In genomic region chr1:155253797-155254196, GRCh38 we compare ENCODE assay signal across 9 cellular contexts. TPM values are rescaled to one million over a fixed set of nuclear protein-coding genes. Genes with fewer than 3 reads are reported as not detected.
DNase-seq lines count a peak whose midpoint lies in the region; ATAC-seq and TF ChIP-seq lines count a peak whose summit lies in the region.
"Had no signal": no experiment of that assay in that cellular context is flagged by ENCODE, and none has a peak within 500 bp of the region (broad histone marks: within the 10 kb centered on the region; RNA-seq: fewer than 3 reads in every experiment).

No MANE protein-coding gene starts in this region.

- DNase-seq in GM03348 (ENCODE audit: low spot score) (peak; percentile 11), RWPE2 (ENCODE audit: low spot score) (no peak), epithelial cell of proximal tubule (ENCODE audit: low read depth) (no peak), psoas muscle (no peak), NCI-H1436 (lab: John Stamatoyannopoulos, UW) (no peak), dermis blood vessel endothelial cell (no peak), T1000 (lab: John Stamatoyannopoulos, UW) (no peak)
- DNase-seq in activated CD4-positive, CD25-positive, alpha-beta regulatory T cell (lab: John Stamatoyannopoulos, UW), result no peak
- DNase-seq: testis had no signal

- intact Hi-C loops in psoas muscle (cut with DNase I), result loop anchor here in 1 of 2 donors (5.0 kb wide), 2 partner anchors 69 to 339 kb away; partner anchors contain the start of gene RUSC1

- peaks cover 5% of the 10 kb centered on the region for H3K4me1 ChIP-seq in RWPE2 (ENCODE audit: insufficient read depth, poor library complexity, severe bottlenecking)
- H3K4me1 ChIP-seq in psoas muscle, result peaks cover 18% of the 10 kb centered on the region

- H3K4me3 ChIP-seq in RWPE2 (ENCODE audit: severe bottlenecking) (peak overlapping the region; percentile 57), epithelial cell of proximal tubule (ENCODE audit: low read depth, low read length) (peak overlapping the region; percentile 89), psoas muscle (peak overlapping the region; percentile 94)

- TF ChIP-seq CTCF in RWPE2 (IDR thresholded peaks at IDR 0.05; ENCODE audit: poor library complexity, severe bottlenecking), result no peak
- no peak for TF ChIP-seq CTCF in epithelial cell of proximal tubule (conservative IDR thresholded peaks at IDR 0.05; ENCODE audit: low read depth, low read length)
- TF ChIP-seq CTCF in psoas muscle (IDR thresholded peaks at IDR 0.05), result no peak

- H3K9me3 ChIP-seq in RWPE2 (ENCODE audit: severe bottlenecking) (no peaks in the 10 kb centered on the region), psoas muscle (no peaks in the 10 kb centered on the region)
- H3K9me3 ChIP-seq: testis had no signal

- H3K36me3 ChIP-seq in RWPE2 (ENCODE audit: low read depth) (peaks cover 29% of the 10 kb centered on the region), psoas muscle (ENCODE audit: insufficient read depth in 1 of 2, low read depth in 1 of 2) (peaks cover 0 to 29% of the 10 kb centered on the region in 2 donors)

- ATAC-seq in RWPE2 (ENCODE audit: low read depth), result peak; percentile 15; the same call in 1 of the 3 replicates
- ATAC-seq in psoas muscle, result no peak

- 53 to 61% (median 55%) methylated on average over 5 of the region's 5 CpGs for WGBS in psoas muscle, 3 donors

- H3K27me3 ChIP-seq in RWPE2 (ENCODE audit: insufficient read depth, poor library complexity, severe bottlenecking) (no peaks in the 10 kb centered on the region), psoas muscle (ENCODE audit: insufficient read depth in 3 of 3, low read length in 2 of 3) (no peaks in the 10 kb centered on the region)
- H3K27me3 ChIP-seq: testis had no signal

- H3K27ac ChIP-seq in RWPE2 (ENCODE audit: poor library complexity, severe bottlenecking) (peak overlapping the region; percentile 65), psoas muscle (peak overlapping the region; percentile 94)

RNA-seq across cellular contexts. Expression of gene ENTREP3, which starts 1.5 kb away (rescaled TPM):
- 10.8 and 15.9 TPM in 2 replicates for total RNA-seq in epithelial cell of proximal tubule
- total RNA-seq in psoas muscle, result 10 to 100 TPM; 20.6 to 28.8 (median 23.8) TPM
- polyA plus RNA-seq in psoas muscle, result 10 to 100 TPM; 17.6 to 61.3 (median 21.2) TPM
- 6.5 and 12.3 TPM in 2 replicates for total RNA-seq in dermis blood vessel endothelial cell

RNA-seq across cellular contexts. Expression of gene SCAMP3, which starts 8.4 kb away (rescaled TPM):
- total RNA-seq in epithelial cell of proximal tubule (61.8 and 89.7 TPM in 2 replicates), psoas muscle (10 to 100 TPM; 49.5 to 70.7 (median 57.2) TPM), dermis blood vessel endothelial cell (38.3 and 46.3 TPM in 2 replicates)
- 100 to 1,000 TPM in 2 of 3 donors, 10 to 100 TPM in 1; 75.0 to 159 (median 108) TPM for polyA plus RNA-seq in psoas muscle

RNA-seq across cellular contexts. Expression of gene CLK2, which starts 19.5 kb away (rescaled TPM):
- 20.7 and 43.7 TPM in 2 replicates for total RNA-seq in epithelial cell of proximal tubule
- 10 to 100 TPM; 11.7 to 28.5 (median 22.7) TPM for total RNA-seq in psoas muscle
- 10 to 100 TPM; 15.2 to 20.9 (median 15.3) TPM for polyA plus RNA-seq in psoas muscle
- 24.5 and 35.9 TPM in 2 replicates for total RNA-seq in dermis blood vessel endothelial cell

RNA-seq across cellular contexts. Expression of gene HCN3, which starts 23.5 kb away (rescaled TPM):
- total RNA-seq in epithelial cell of proximal tubule, result 0.72 and 8.1 TPM in 2 replicates
- total RNA-seq in psoas muscle, result under 1 TPM in 3 of 4 donors, not detected in 1; 0.27 to 0.82 (median 0.32) TPM
- under 1 TPM; 0.38 to 0.97 (median 0.52) TPM for polyA plus RNA-seq in psoas muscle
- 0.84 and 0.85 TPM in 2 replicates for total RNA-seq in dermis blood vessel endothelial cell

RNA-seq across cellular contexts. Expression of gene MTX1, which starts 45.3 kb away (rescaled TPM):
- total RNA-seq in epithelial cell of proximal tubule (75.2 and 132 TPM in 2 replicates), psoas muscle (10 to 100 TPM in 3 of 4 donors, 1 to 10 TPM in 1; 8.1 to 17.7 (median 14.0) TPM), dermis blood vessel endothelial cell (49.3 and 50.2 TPM in 2 replicates)
- 10 to 100 TPM; 25.8 to 47.1 (median 27.4) TPM for polyA plus RNA-seq in psoas muscle
